ENCODE assay signal across 8 cellular contexts in the genomic region with DNA sequence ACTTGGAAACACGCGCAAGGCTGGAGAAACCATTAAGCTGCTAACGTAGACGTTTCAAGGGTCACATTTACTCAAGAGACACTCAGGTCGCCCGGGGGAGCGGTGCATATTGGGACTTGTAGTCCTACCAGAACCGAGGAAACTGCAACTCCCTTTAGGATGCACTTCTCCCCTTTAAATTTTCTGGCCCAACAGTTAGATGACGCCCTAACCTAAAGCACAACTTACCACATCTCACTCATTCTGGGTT. TPM values are rescaled to one million over a fixed set of nuclear protein-coding genes. Genes with fewer than 3 reads are reported as not detected.
DNase-seq lines count a peak whose midpoint lies in the region; ATAC-seq and TF ChIP-seq lines count a peak whose summit lies in the region.

No MANE protein-coding gene starts in this region.

- peaks cover 12% of the 10 kb centered on the region for H3K4me1 ChIP-seq in ACC112 (ENCODE audit: control insufficient read depth, insufficient read depth, low read length, unreplicated experiment)
- H3K4me1 ChIP-seq in OCI-LY1 (ENCODE audit: insufficient read depth, low read length, severe bottlenecking): peaks cover 40% of the 10 kb centered on the region
- H3K4me1 ChIP-seq in mucosa of rectum (ENCODE audit: control insufficient read depth in 2 of 2, insufficient read depth in 2 of 2, low read length in 2 of 2): peaks cover 3 to 18% of the 10 kb centered on the region in 2 donors
- H3K4me1 ChIP-seq in vagina: peaks cover 43% of the 10 kb centered on the region

- H3K9me2 ChIP-seq in OCI-LY1 (ENCODE audit: low read depth, low read length): no peaks in the 10 kb centered on the region

- DNase-seq in dermis blood vessel endothelial cell (peak; percentile 93), vagina (ENCODE audit: extremely low spot score in 2 of 2) (no peak), putamen (ENCODE audit: low spot score) (no peak)

- H3K79me2 ChIP-seq in ACC112 (ENCODE audit: control insufficient read depth, insufficient read depth, low read length, unreplicated experiment) (peaks cover 36% of the 10 kb centered on the region), OCI-LY1 (ENCODE audit: insufficient read depth, low read length) (peaks cover 39% of the 10 kb centered on the region)

- H3K36me3 ChIP-seq in ACC112 (ENCODE audit: insufficient read depth, low read length) (no peaks in the 10 kb centered on the region), OCI-LY1 (ENCODE audit: insufficient read depth, low read length) (no peaks in the 10 kb centered on the region), mucosa of rectum (ENCODE audit: control insufficient read depth in 2 of 2, insufficient read depth in 2 of 2, low read length in 2 of 2) (no peaks in the 10 kb centered on the region), vagina (no peaks in the 10 kb centered on the region)

- H3K9me3 ChIP-seq in OCI-LY1 (ENCODE audit: low read length) (no peaks in the 10 kb centered on the region), mucosa of rectum (ENCODE audit: control insufficient read depth in 2 of 2, low read length in 2 of 2) (no peaks in the 10 kb centered on the region), vagina (no peaks in the 10 kb centered on the region)

- H4K20me1 ChIP-seq in OCI-LY1 (ENCODE audit: insufficient read depth, low read length): no peaks in the 10 kb centered on the region

- ATAC-seq in GM18508 (IDR thresholded peaks at IDR 0.05; ENCODE audit: insufficient read depth, unreplicated experiment) (peak; percentile 40), HG02973 (IDR thresholded peaks at IDR 0.05; ENCODE audit: unreplicated experiment) (peak; percentile 56)

- no peaks in the 10 kb centered on the region for H3F3A ChIP-seq in OCI-LY1 (ENCODE audit: insufficient read depth, low read length)

- peak overlapping the region; percentile 87 for H3K4me2 ChIP-seq in OCI-LY1 (ENCODE audit: low read length)

- H3K27me3 ChIP-seq in ACC112 (ENCODE audit: insufficient read depth, low read length) (no peaks in the 10 kb centered on the region), OCI-LY1 (ENCODE audit: insufficient read depth, low read length) (no peaks in the 10 kb centered on the region), mucosa of rectum (ENCODE audit: control insufficient read depth in 2 of 2, insufficient read depth in 2 of 2, low read length in 2 of 2) (no peaks in the 10 kb centered on the region), vagina (no peaks in the 10 kb centered on the region)

- intact Hi-C loops in vagina (cut with DNase I): no loop called here

- H3K27ac ChIP-seq in ACC112 (ENCODE audit: low read depth, low read length) (peak overlapping the region; percentile 90), OCI-LY1 (ENCODE audit: low read depth, low read length, poor library complexity, severe bottlenecking) (peak overlapping the region; percentile 88), mucosa of rectum (ENCODE audit: low read depth in 2 of 2, low read length in 2 of 2) (peak overlapping the region; percentile 98 to 99), vagina (peak overlapping the region; percentile 94)

- TF ChIP-seq CTCF in OCI-LY1 (IDR thresholded peaks at IDR 0.05; ENCODE audit: low read length): no peak
- no peak for TF ChIP-seq CTCF in vagina (IDR thresholded peaks at IDR 0.05)

- TF ChIP-seq POLR2A in vagina (IDR thresholded peaks at IDR 0.05): no peak

- H3K4me3 ChIP-seq in ACC112 (ENCODE audit: low read depth, low read length): peak overlapping the region; percentile 93
- peak overlapping the region; percentile 76 for H3K4me3 ChIP-seq in OCI-LY1 (ENCODE audit: low read depth, low read length, poor library complexity, severe bottlenecking)
- peak overlapping the region; percentile 99 to 100 for H3K4me3 ChIP-seq in mucosa of rectum (ENCODE audit: low read length in 2 of 2)
- H3K4me3 ChIP-seq in vagina: peak overlapping the region; percentile 96 to 97

- H2AFZ ChIP-seq in ACC112 (ENCODE audit: low read length, unreplicated experiment) (peak overlapping the region; percentile 95), OCI-LY1 (ENCODE audit: low read length) (peak overlapping the region; percentile 19; the same call in 1 of the 2 replicates)

- H3K9ac ChIP-seq in OCI-LY1 (ENCODE audit: low read length) (peak overlapping the region; percentile 69), mucosa of rectum (ENCODE audit: low read depth in 1 of 2, low read length in 2 of 2) (peak overlapping the region; percentile 89 to 100)

RNA-seq across cellular contexts. Expression of gene DMXL1, which starts 0.4 kb away (rescaled TPM):
- total RNA-seq in dermis blood vessel endothelial cell (35.1 and 53.4 TPM in 2 replicates), vagina (56.5 TPM)
